8 cellular contexts compared by ENCODE assay signal in the genomic region with DNA sequence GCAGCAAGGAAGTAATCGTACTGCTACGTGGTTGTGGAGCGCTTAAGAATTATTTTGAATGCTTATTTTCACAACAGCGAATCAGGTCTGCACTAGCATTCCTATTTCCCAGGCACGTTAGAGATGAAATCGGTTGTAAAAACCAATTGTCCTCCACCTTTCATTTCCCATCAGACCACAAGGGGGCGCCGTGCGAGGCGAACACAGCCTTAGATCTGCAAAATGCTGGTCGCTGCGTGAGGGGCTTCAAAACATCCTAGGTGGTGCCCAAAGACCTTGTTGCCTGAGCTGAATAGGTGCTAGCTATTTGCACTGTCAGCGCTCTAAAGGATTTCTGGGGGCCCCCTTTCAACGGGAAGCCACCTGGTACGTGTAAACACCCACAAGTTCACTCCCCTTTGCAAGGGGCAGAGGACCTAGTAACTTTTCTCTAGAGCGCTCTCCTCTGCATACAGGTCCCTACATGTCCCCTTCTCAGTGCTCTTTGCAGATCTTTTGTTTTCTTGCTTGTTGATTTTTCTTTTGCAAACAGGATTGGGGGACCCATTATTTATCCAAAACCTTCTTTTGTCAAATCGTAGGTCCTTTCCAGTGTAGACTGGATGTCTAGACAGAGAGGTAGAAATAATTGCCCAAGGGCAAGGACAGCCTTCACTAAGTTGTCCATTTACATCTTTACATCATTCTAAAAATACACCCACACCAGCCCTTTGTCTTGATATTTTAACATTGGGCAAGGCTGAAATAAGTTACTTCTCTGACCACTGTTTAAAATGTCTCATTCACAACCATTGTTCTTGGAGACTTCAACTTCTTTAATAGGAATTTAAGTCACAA. TPM values are rescaled to one million over a fixed set of nuclear protein-coding genes. Genes with fewer than 3 reads are reported as not detected.
A peak's percentile ranks its signal among the peaks of the same experiment; 100 is the strongest.
DNase-seq lines count a peak whose midpoint lies in the region; ATAC-seq and FAIRE-seq lines count a peak whose summit lies in the region.

No MANE protein-coding gene starts in this region.

- peaks cover 5 to 8% (median 6%) of the 10 kb centered on the region in 3 donors for H3K4me1 Mint-ChIP-seq in IgD-negative memory B cell
- peaks cover 8% of the 10 kb centered on the region for H3K4me1 Mint-ChIP-seq in T-helper 1 cell treated with Interleukin-12 subunit alpha and Interleukin-12 subunit beta and Interleukin-4 antibody, amounts not matched to agents 30 μg/mL and 1 μg/mL, for 36 hours (ENCODE audit: low read depth)

- no peaks in the 10 kb centered on the region for H3K27me3 Mint-ChIP-seq in IgD-negative memory B cell
- no peaks in the 10 kb centered on the region for H3K27me3 Mint-ChIP-seq in T-helper 1 cell treated with Interleukin-12 subunit alpha and Interleukin-12 subunit beta and Interleukin-4 antibody, amounts not matched to agents 30 μg/mL and 1 μg/mL, for 36 hours (ENCODE audit: low read depth)

- peak in 38 of 56 donors; percentile 5 to 79 (median 28) for DNase-seq in amygdala (lab: John Stamatoyannopoulos, UW)
- DNase-seq in hypothalamus (lab: John Stamatoyannopoulos, UW): peak in 40 of 51 donors; percentile 4 to 76 (median 34)
- DNase-seq in stimulated activated CD4-positive, alpha-beta T cell treated with anti-CD3 and anti-CD28 coated beads, Interleukin-12 subunit alpha, Interleukin-12 subunit beta, amount 100 ng/mL, for 4 hours: peak; percentile 79

- peak; percentile 79 for FAIRE-seq in G401.6 (lab: Jason Lieb, UNC)

- ATAC-seq in GM18517 (IDR thresholded peaks at IDR 0.05; ENCODE audit: unreplicated experiment): no peak
- no peak for ATAC-seq in HG03139 (IDR thresholded peaks at IDR 0.05; ENCODE audit: unreplicated experiment)

- H3K9me3 Mint-ChIP-seq in IgD-negative memory B cell: no peaks in the 10 kb centered on the region
- H3K9me3 Mint-ChIP-seq in T-helper 1 cell treated with Interleukin-12 subunit alpha and Interleukin-12 subunit beta and Interleukin-4 antibody, amounts not matched to agents 30 μg/mL and 1 μg/mL, for 36 hours: no peaks in the 10 kb centered on the region

- peak overlapping the region in 3 of 4 donors; percentile 36 to 54 (median 46) for H3K4me3 Mint-ChIP-seq in IgD-negative memory B cell
- peak overlapping the region; percentile 41 for H3K4me3 Mint-ChIP-seq in T-helper 1 cell treated with Interleukin-12 subunit alpha and Interleukin-12 subunit beta and Interleukin-4 antibody, amounts not matched to agents 30 μg/mL and 1 μg/mL, for 36 hours

- H3K36me3 Mint-ChIP-seq in IgD-negative memory B cell: no peaks in the 10 kb centered on the region
- H3K36me3 Mint-ChIP-seq in T-helper 1 cell treated with Interleukin-12 subunit alpha and Interleukin-12 subunit beta and Interleukin-4 antibody, amounts not matched to agents 30 μg/mL and 1 μg/mL, for 36 hours (ENCODE audit: low read depth): no peaks in the 10 kb centered on the region

- peak overlapping the region in 1 of 3 donors; percentile 41 for H3K27ac Mint-ChIP-seq in IgD-negative memory B cell
- no peak overlapping the region for H3K27ac Mint-ChIP-seq in T-helper 1 cell treated with Interleukin-12 subunit alpha and Interleukin-12 subunit beta and Interleukin-4 antibody, amounts not matched to agents 30 μg/mL and 1 μg/mL, for 36 hours

RNA-seq across cellular contexts. Expression of a gene that starts 59.7 kb away (rescaled TPM):
- 32.4 TPM for polyA plus RNA-seq in IgD-negative memory B cell

Comparison
In these comparisons a context has a peak if more than half of its experiments do, and no peak if none do; other contexts are left out.
1. DNase-seq: peak in every context shown above with its lines; median percentile 79 in stimulated activated CD4-positive, alpha-beta T cell treated with anti-CD3 and anti-CD28 coated beads, Interleukin-12 subunit alpha, Interleukin-12 subunit beta, amount 100 ng/mL, for 4 hours; 34 in hypothalamus; 28 in amygdala.